21 cellular contexts compared by ENCODE assay signal in genomic region chr19:42899110-42899509, GRCh38. TPM values are rescaled to one million over a fixed set of nuclear protein-coding genes. Genes with fewer than 3 reads are reported as not detected.
"Had no signal": no experiment of that assay in that cellular context is flagged by ENCODE, and none has a peak within 500 bp of the region (broad histone marks: within the 10 kb centered on the region; RNA-seq: fewer than 3 reads in every experiment).

No MANE protein-coding gene starts in this region.

RNA-seq across cellular contexts. Expression of gene PSG6, which starts 18.6 kb away (rescaled TPM):
- total RNA-seq: activated CD4-positive, alpha-beta memory T cell treated with anti-CD3 and anti-CD28 coated beads for 36 hours; activated CD4-positive, alpha-beta T cell treated with anti-CD3 and anti-CD28 coated beads, Interleukin-2, amount 10 ng/mL, durations not matched to agents 24 days and 14 days; activated CD8-positive, alpha-beta memory T cell treated with anti-CD3 and anti-CD28 coated beads for 36 hours; activated naive CD4-positive, alpha-beta T cell treated with anti-CD3 and anti-CD28 coated beads for 36 hours; activated naive CD8-positive, alpha-beta T cell treated with anti-CD3 and anti-CD28 coated beads, Interleukin-2, amount 10 ng/mL, durations not matched to agents 7 days and 5 days; activated T-helper 1 cell treated with anti-CD3 and anti-CD28 coated beads, Interleukin-12 subunit alpha, Interleukin-12 subunit beta, Interleukin-2, Interleukin-4 antibody, amounts not matched to agents 30 ng/mL and 10 ng/mL and 1 ng/mL, durations not matched to agents 14 hours and 24 hours and 36 hours; dorsolateral prefrontal cortex; glomerular endothelial cell; heart right ventricle; left ventricle myocardium inferior; lung; mesenteric fat pad; mucosa of gallbladder; osteocyte; posterior vena cava; right lobe of liver; T-helper 17 cell; testis; transverse colon; urinary bladder had no signal
- polyA plus RNA-seq: esophagus, heart right ventricle, lung, urinary bladder had no signal

RNA-seq across cellular contexts. Expression of gene PSG1, which starts 19.6 kb away (rescaled TPM):
- total RNA-seq: activated CD4-positive, alpha-beta memory T cell treated with anti-CD3 and anti-CD28 coated beads for 36 hours; activated CD4-positive, alpha-beta T cell treated with anti-CD3 and anti-CD28 coated beads, Interleukin-2, amount 10 ng/mL, durations not matched to agents 24 days and 14 days; activated CD8-positive, alpha-beta memory T cell treated with anti-CD3 and anti-CD28 coated beads for 36 hours; activated naive CD4-positive, alpha-beta T cell treated with anti-CD3 and anti-CD28 coated beads for 36 hours; activated naive CD8-positive, alpha-beta T cell treated with anti-CD3 and anti-CD28 coated beads, Interleukin-2, amount 10 ng/mL, durations not matched to agents 7 days and 5 days; activated T-helper 1 cell treated with anti-CD3 and anti-CD28 coated beads, Interleukin-12 subunit alpha, Interleukin-12 subunit beta, Interleukin-2, Interleukin-4 antibody, amounts not matched to agents 30 ng/mL and 10 ng/mL and 1 ng/mL, durations not matched to agents 14 hours and 24 hours and 36 hours; dorsolateral prefrontal cortex; heart right ventricle; left ventricle myocardium inferior; lung; mesenteric fat pad; mucosa of gallbladder; osteocyte; posterior vena cava; right lobe of liver; testis; transverse colon; urinary bladder had no signal
- polyA plus RNA-seq: esophagus, heart right ventricle, lung, urinary bladder had no signal

RNA-seq across cellular contexts. Expression of gene PSG7, which starts 37.9 kb away (rescaled TPM):
- total RNA-seq: activated CD4-positive, alpha-beta memory T cell treated with anti-CD3 and anti-CD28 coated beads for 36 hours; activated CD4-positive, alpha-beta T cell treated with anti-CD3 and anti-CD28 coated beads, Interleukin-2, amount 10 ng/mL, durations not matched to agents 24 days and 14 days; activated CD8-positive, alpha-beta memory T cell treated with anti-CD3 and anti-CD28 coated beads for 36 hours; activated naive CD4-positive, alpha-beta T cell treated with anti-CD3 and anti-CD28 coated beads for 36 hours; activated naive CD8-positive, alpha-beta T cell treated with anti-CD3 and anti-CD28 coated beads, Interleukin-2, amount 10 ng/mL, durations not matched to agents 7 days and 5 days; activated T-helper 1 cell treated with anti-CD3 and anti-CD28 coated beads, Interleukin-12 subunit alpha, Interleukin-12 subunit beta, Interleukin-2, Interleukin-4 antibody, amounts not matched to agents 30 ng/mL and 10 ng/mL and 1 ng/mL, durations not matched to agents 14 hours and 24 hours and 36 hours; dorsolateral prefrontal cortex; glomerular endothelial cell; heart right ventricle; left ventricle myocardium inferior; lung; mesenteric fat pad; mucosa of gallbladder; osteocyte; posterior vena cava; right lobe of liver; T-helper 17 cell; testis; transverse colon; urinary bladder had no signal
- polyA plus RNA-seq: esophagus, heart right ventricle, lung, urinary bladder had no signal
